In the genomic region with DNA sequence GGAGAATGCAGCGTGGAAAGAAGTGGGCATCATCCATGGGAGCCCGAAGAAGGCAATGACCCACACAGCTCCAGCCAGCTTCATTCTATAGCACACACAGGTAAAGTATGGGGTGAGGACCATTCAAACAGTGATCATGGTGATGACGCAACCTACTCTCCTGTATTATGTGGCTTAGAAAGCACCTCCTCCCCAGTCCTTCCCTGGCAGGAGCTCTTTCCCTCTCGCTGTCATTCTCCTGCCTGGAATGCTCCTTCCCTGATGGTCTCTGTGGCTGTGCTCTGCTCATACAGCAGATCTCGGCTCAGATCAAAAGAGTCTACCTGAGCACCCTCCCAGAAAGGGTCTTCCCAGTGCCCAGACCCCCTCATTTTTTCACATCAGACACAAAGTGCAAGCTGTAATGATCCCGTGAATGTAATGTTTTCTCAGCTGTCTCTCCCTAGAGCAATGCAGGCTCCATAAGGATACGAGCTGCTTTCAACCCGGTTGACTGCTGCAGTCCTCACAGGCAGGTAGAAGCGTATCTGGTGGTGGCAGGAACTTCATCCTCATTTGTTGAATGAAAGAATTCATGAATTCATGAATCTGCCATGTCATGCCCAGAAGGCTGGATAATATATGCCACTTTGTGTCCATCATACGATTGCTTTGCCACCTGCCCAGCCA, we compare ENCODE assay signal across 1 cellular context.
TF ChIP-seq lines count a peak whose summit lies in the region.

No MANE protein-coding gene starts in this region.

TF ChIP-seq in IMR-90, 13 proteins besides CTCF, POLR2A, EP300 and RAD21:
- TF ChIP-seq CEBPB (IDR thresholded peaks at IDR 0.05; ENCODE audit: low read depth, low read length) (peak; percentile 83), NFE2L2 (IDR thresholded peaks at IDR 0.05; ENCODE audit: low read depth, low read length) (peak; percentile 24; the same call in 1 of the 2 replicates), ELK1 (IDR thresholded peaks at IDR 0.05; ENCODE audit: borderline replicate concordance, low read depth, low read length) (no peak), SMC3 (IDR thresholded peaks at IDR 0.05; ENCODE audit: low read depth, low read length) (no peak)
